1 cellular context compared by ENCODE assay signal in genomic region chr5:143432658-143433239, GRCh38.
A peak's percentile ranks its signal among the peaks of the same experiment; 100 is the strongest.
TF ChIP-seq lines count a peak whose summit lies in the region.

No MANE protein-coding gene starts in this region.

TF ChIP-seq in HepG2, 621 proteins besides CTCF, POLR2A, EP300 and RAD21 (continued from another document):
- TF ChIP-seq HNF1B (CRISPR knock-in tag; IDR thresholded peaks at IDR 0.05): peak; percentile 59; the same call in 1 of the 2 replicates
- TF ChIP-seq RFX3 (CRISPR knock-in tag; IDR thresholded peaks at IDR 0.05): no peak
- TF ChIP-seq CENPX (CRISPR knock-in tag; IDR thresholded peaks at IDR 0.05): no peak
- TF ChIP-seq USF2 (IDR thresholded peaks at IDR 0.05; ENCODE audit: low read depth, low read length): no peak
- no peak for TF ChIP-seq USF2 (CRISPR knock-in tag; IDR thresholded peaks at IDR 0.05; ENCODE audit: borderline replicate concordance)
- TF ChIP-seq ZNF580 (CRISPR knock-in tag; IDR thresholded peaks at IDR 0.05; ENCODE audit: borderline replicate concordance, low read depth): no peak
- 0 out of 2 replicates have a peak, but pooled peaks have one; percentile 11 for TF ChIP-seq ELF3 (CRISPR knock-in tag; IDR thresholded peaks at IDR 0.05)
- TF ChIP-seq MAFK (conservative IDR thresholded peaks at IDR 0.05 in 1 of 2, IDR thresholded peaks at IDR 0.05 in 1 of 2; ENCODE audit: low read length in 2 of 2): peak; percentile 23 to 35; a peak in 2 of 4 replicates
- peak; percentile 30; the same call in 1 of the 2 replicates for TF ChIP-seq NFYC (CRISPR knock-in tag; IDR thresholded peaks at IDR 0.05)
- 0 out of 2 replicates have a peak, but pooled peaks have one; percentile 26 for TF ChIP-seq HMG20A (CRISPR knock-in tag; IDR thresholded peaks at IDR 0.05; ENCODE audit: borderline replicate concordance)
- TF ChIP-seq STAG1 (CRISPR knock-in tag; IDR thresholded peaks at IDR 0.05): no peak
- TF ChIP-seq LCORL (IDR thresholded peaks at IDR 0.05): 0 out of 2 replicates have a peak, but pooled peaks have one; percentile 38
- TF ChIP-seq LCORL (CRISPR knock-in tag; IDR thresholded peaks at IDR 0.05): no peak
- TF ChIP-seq NFE2L2 (IDR thresholded peaks at IDR 0.05; ENCODE audit: low read length): peak; percentile 50; the same call in 1 of the 2 replicates
- no peak for TF ChIP-seq KDM3A (CRISPR knock-in tag; IDR thresholded peaks at IDR 0.05; ENCODE audit: low read depth)
- TF ChIP-seq MATR3 (CRISPR knock-in tag; IDR thresholded peaks at IDR 0.05): no peak
- TF ChIP-seq MAFF (IDR thresholded peaks at IDR 0.05; ENCODE audit: low read depth, low read length): peak; percentile 47; the same call in 1 of the 2 replicates
- TF ChIP-seq EHMT2 (IDR thresholded peaks at IDR 0.05; ENCODE audit: borderline replicate concordance, low read depth, low read length): no peak
- TF ChIP-seq SOX13 (IDR thresholded peaks at IDR 0.05): no peak
- 0 out of 4 replicates have a peak, but pooled peaks of 1 of the 2 experiments have one; percentile 6 for TF ChIP-seq SOX13 (CRISPR knock-in tag; conservative IDR thresholded peaks at IDR 0.05 in 1 of 2, IDR thresholded peaks at IDR 0.05 in 1 of 2)
- no peak for TF ChIP-seq ZFP62 (CRISPR knock-in tag; IDR thresholded peaks at IDR 0.05)
- TF ChIP-seq PAX8 (CRISPR knock-in tag; IDR thresholded peaks at IDR 0.05; ENCODE audit: borderline replicate concordance): no peak
- TF ChIP-seq ARID3A (IDR thresholded peaks at IDR 0.05; ENCODE audit: low read depth, low read length): no peak
- 0 out of 2 replicates have a peak, but pooled peaks have one; percentile 23 for TF ChIP-seq HOMEZ (CRISPR knock-in tag; IDR thresholded peaks at IDR 0.05; ENCODE audit: low read depth)
- peak; percentile 67; the same call in 1 of the 2 replicates for TF ChIP-seq ZNF652 (CRISPR knock-in tag; IDR thresholded peaks at IDR 0.05; ENCODE audit: borderline replicate concordance, low read depth)
- TF ChIP-seq CHCHD3 (CRISPR knock-in tag; IDR thresholded peaks at IDR 0.05): no peak
- TF ChIP-seq HNF1A (IDR thresholded peaks at IDR 0.05; ENCODE audit: low read depth): 0 out of 2 replicates have a peak, but pooled peaks have one; percentile 49
- TF ChIP-seq HNF1A (CRISPR knock-in tag; IDR thresholded peaks at IDR 0.05; ENCODE audit: borderline replicate concordance): peak; percentile 69; the same call in 1 of the 2 replicates
- 0 out of 2 replicates have a peak, but pooled peaks have one; percentile 26 for TF ChIP-seq FOSL2 (CRISPR knock-in tag; IDR thresholded peaks at IDR 0.05)
